Comparison of ENCODE assay signal across 23 cellular contexts in the genomic region with DNA sequence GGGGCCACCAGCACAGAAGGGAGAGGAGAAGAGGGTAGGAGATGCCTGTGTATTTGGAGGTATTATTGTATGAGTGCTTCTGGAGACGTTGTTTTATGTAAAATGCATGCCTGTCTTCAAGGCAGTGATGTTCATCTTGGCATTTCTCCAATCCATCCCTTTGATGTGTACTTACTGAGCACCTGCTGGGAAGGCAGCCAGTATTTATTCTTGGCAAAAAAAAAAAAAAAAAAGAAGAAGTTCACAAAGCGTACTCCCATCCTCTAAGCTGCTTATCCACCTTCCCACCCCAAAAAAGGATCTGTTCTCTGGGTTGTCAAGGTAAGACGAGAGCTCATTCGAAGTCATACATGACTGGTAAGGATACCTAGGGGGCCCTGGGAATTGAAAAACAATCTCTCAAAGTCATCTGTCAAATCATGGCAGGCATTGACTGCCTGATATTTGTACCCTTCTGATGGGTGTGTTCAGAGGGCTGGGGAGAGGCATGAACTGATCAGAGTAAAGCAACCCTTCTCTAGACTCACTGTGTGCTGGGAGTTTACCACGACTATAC. TPM values are rescaled to one million over a fixed set of nuclear protein-coding genes. Genes with fewer than 3 reads are reported as not detected.
DNase-seq lines count a peak whose midpoint lies in the region; ATAC-seq, FAIRE-seq and TF ChIP-seq lines count a peak whose summit lies in the region.
"Had no signal": no experiment of that assay in that cellular context is flagged by ENCODE, and none has a peak within 500 bp of the region (broad histone marks: within the 10 kb centered on the region; RNA-seq: fewer than 3 reads in every experiment).

No MANE protein-coding gene starts in this region.

- ATAC-seq in mucosa of descending colon: peak; percentile 18
- no peak for ATAC-seq in HG02610 (IDR thresholded peaks at IDR 0.05; ENCODE audit: unreplicated experiment)
- ATAC-seq in HG03457 (IDR thresholded peaks at IDR 0.05; ENCODE audit: unreplicated experiment): no peak
- ATAC-seq: body of pancreas, GM12878 had no signal

- no peak for TF ChIP-seq CTCF in mucosa of descending colon (IDR thresholded peaks at IDR 0.05)

- no peak for FAIRE-seq in GM12892 (lab: Jason Lieb, UNC)
- FAIRE-seq: GM12878 had no signal

- DNase-seq in DMS79 treated with DMSO at 0.1 percent for 48 hours (lab: John Stamatoyannopoulos, UW) (peak; percentile 81), NCI-H1092 treated with DMSO at 0.1 percent for 48 hours (lab: John Stamatoyannopoulos, UW) (peak; percentile 83), NCI-H345 (lab: John Stamatoyannopoulos, UW) (peak; percentile 64), mucosa of descending colon (peak in 1 of 3 donors; percentile 23), GM12892 (ENCODE audit: insufficient read length) (no peak)
- DNase-seq: activated CD4-positive, alpha-beta memory T cell treated with anti-CD3 and anti-CD28 coated beads for 36 hours; activated effector memory CD4-positive, alpha-beta T cell treated with Interleukin-2 at 50 U/mL for 16 hours; body of pancreas; CD4-positive, alpha-beta memory T cell; effector CD8-positive, alpha-beta T cell; erythroblast; foreskin fibroblast; Kasumi-1; left ventricle myocardium inferior; NCI-H1436; nephron progenitor cell; T1000; uterus had no signal

- H3K4me1 ChIP-seq in mucosa of descending colon (ENCODE audit: low read depth): peaks cover 3% of the 10 kb centered on the region
- H3K4me1 ChIP-seq: body of pancreas, suprapubic skin, uterus had no signal

- no peak for TF ChIP-seq POLR2A in GM12892 (IDR thresholded peaks at IDR 0.05; ENCODE audit: low read depth, low read length)

- H3K4me3 ChIP-seq in mucosa of descending colon: no peak overlapping the region
- H3K4me3 ChIP-seq: body of pancreas, GM12878, left ventricle myocardium inferior, suprapubic skin, uterus had no signal

- no peaks in the 10 kb centered on the region for H3K9me3 ChIP-seq in mucosa of descending colon
- H3K9me3 ChIP-seq: body of pancreas, left ventricle myocardium inferior, suprapubic skin, uterus had no signal

- no peaks in the 10 kb centered on the region for H3K36me3 ChIP-seq in mucosa of descending colon (ENCODE audit: low read depth)
- H3K36me3 ChIP-seq: left ventricle myocardium inferior, suprapubic skin, uterus had no signal

- intact Hi-C loops in mucosa of descending colon (cut with DNase I, micrococcal nuclease): no loop called here

RNA-seq across cellular contexts. Expression of a gene that starts 30.0 kb away (rescaled TPM):
- total RNA-seq in mucosa of descending colon: under 1 TPM; 0.14 to 0.35 (median 0.20) TPM
- not detected for polyA plus RNA-seq in GM12892 (2012; ENCODE audit: missing spikeins)
- total RNA-seq: activated CD4-positive, alpha-beta memory T cell treated with anti-CD3 and anti-CD28 coated beads for 36 hours; CD4-positive, alpha-beta memory T cell; GM12878; NCI-H460 had no signal
- polyA plus RNA-seq: CD4-positive, alpha-beta memory T cell; GM12878 had no signal
